ENCODE assay signal across 2 cellular contexts in genomic region chr2:219469186-219469724, GRCh38.
A peak's percentile ranks its signal among the peaks of the same experiment; 100 is the strongest.
TF ChIP-seq lines count a peak whose summit lies in the region.

No MANE protein-coding gene starts in this region.

TF ChIP-seq in H1, 55 proteins besides CTCF, POLR2A, EP300 and RAD21:
- TF ChIP-seq CTBP2 (IDR thresholded peaks at IDR 0.05; ENCODE audit: borderline replicate concordance, insufficient read depth, insufficient read length, low read length) = no peak
- 0 out of 2 replicates have a peak, but pooled peaks have one; percentile 32 for TF ChIP-seq BACH1 (IDR thresholded peaks at IDR 0.05; ENCODE audit: low read length)

TF ChIP-seq in HepG2, 621 proteins besides CTCF, POLR2A, EP300 and RAD21:
- TF ChIP-seq REST (IDR thresholded peaks at IDR 0.05; ENCODE audit: borderline replicate concordance in 1 of 2, low read depth in 1 of 2, low read length in 2 of 2) (no peak), SNAI1 (CRISPR knock-in tag; IDR thresholded peaks at IDR 0.05; ENCODE audit: borderline replicate concordance) (no peak), NFE2 (CRISPR knock-in tag; IDR thresholded peaks at IDR 0.05) (peak; percentile 84; the same call in 1 of the 2 replicates), MAFK (conservative IDR thresholded peaks at IDR 0.05 in 1 of 2, IDR thresholded peaks at IDR 0.05 in 1 of 2; ENCODE audit: low read length in 2 of 2) (peak in 1 of 2 experiments; percentile 46; a peak in 2 of 4 replicates), FOSL2 (CRISPR knock-in tag; IDR thresholded peaks at IDR 0.05) (peak; percentile 60), SALL1 (CRISPR knock-in tag; IDR thresholded peaks at IDR 0.05) (no peak), NFE2L2 (IDR thresholded peaks at IDR 0.05; ENCODE audit: low read length) (peak; percentile 80), MAFF (IDR thresholded peaks at IDR 0.05; ENCODE audit: low read depth, low read length) (peak; percentile 27; the same call in 1 of the 2 replicates), FOXO1 (CRISPR knock-in tag; IDR thresholded peaks at IDR 0.05) (no peak)
